Comparison of ENCODE assay signal across 8 cellular contexts in genomic region chr2:190382851-190383250, GRCh38. TPM values are rescaled to one million over a fixed set of nuclear protein-coding genes. Genes with fewer than 3 reads are reported as not detected.
A peak's percentile ranks its signal among the peaks of the same experiment; 100 is the strongest.
DNase-seq lines count a peak whose midpoint lies in the region; ATAC-seq and TF ChIP-seq lines count a peak whose summit lies in the region.

No MANE protein-coding gene starts in this region.

- 0 out of 2 replicates have a peak, but pooled peaks cover 3% of the 10 kb centered on the region for H3K9me3 Mint-ChIP-seq in WTC11

- intact Hi-C loops in left ventricle myocardium inferior (cut with micrococcal nuclease) = loop anchor here (5.0 kb wide), 1 partner anchor 129 kb away; no protein-coding TSS in a partner anchor

- peaks cover 20% of the 10 kb centered on the region for H3K4me1 ChIP-seq in BE2C
- H3K4me1 ChIP-seq in left ventricle myocardium inferior = peaks cover 7% of the 10 kb centered on the region

- CTCF ChIA-PET in WTC11 (lab: Charles Lee) = interaction anchor here (0.6 to 1.7 kb wide), 4 partner anchors 18 to 297 kb away, joined by 3 to 9 read pairs (median 6); no protein-coding TSS in a partner anchor

- no peak overlapping the region for H3K27ac Mint-ChIP-seq in WTC11

- POLR2A ChIA-PET in WTC11 (lab: Charles Lee) = no interaction called here

- H3K36me3 ChIP-seq in BE2C (no peaks in the 10 kb centered on the region), left ventricle myocardium inferior (no peaks in the 10 kb centered on the region)

- H3K27me3 ChIP-seq in BE2C (no peaks in the 10 kb centered on the region), left ventricle myocardium inferior (ENCODE audit: low read depth) (no peaks in the 10 kb centered on the region)

- no peaks in the 10 kb centered on the region for H3K27me3 Mint-ChIP-seq in WTC11 (ENCODE audit: low read depth)

- H3K9me3 ChIP-seq in BE2C (no peaks in the 10 kb centered on the region), left ventricle myocardium inferior (replicated peaks) (no peaks in the 10 kb centered on the region)

- no peak overlapping the region for H3K27ac ChIP-seq in left ventricle myocardium inferior (replicated peaks)

- H3K4me1 Mint-ChIP-seq in WTC11 = no peaks in the 10 kb centered on the region

- no peak for DNase-seq in BE2C
- peak; percentile 46 for DNase-seq in NCI-H1694 treated with DMSO at 0.1 percent for 48 hours (lab: John Stamatoyannopoulos, UW)
- DNase-seq in WTC11 (ENCODE audit: low spot score) = no peak
- no peak for DNase-seq in left ventricle myocardium inferior
- peak; percentile 12 for DNase-seq in smooth muscle cell of the brain vasculature (ENCODE audit: low read depth, low spot score)
- no peak for DNase-seq in T1000 (lab: John Stamatoyannopoulos, UW)

- H3K4me3 Mint-ChIP-seq in WTC11 = no peak overlapping the region

- ATAC-seq in HG02759 (IDR thresholded peaks at IDR 0.05; ENCODE audit: unreplicated experiment) = peak; percentile 73
- ATAC-seq in WTC11 = peak; percentile 71

- TF ChIP-seq CTCF in BE2C (IDR thresholded peaks at IDR 0.05; ENCODE audit: low read depth, low read length) (peak; percentile 63), GM12875 (IDR thresholded peaks at IDR 0.05; ENCODE audit: borderline replicate concordance, insufficient read depth, low read depth, low read length) (peak; percentile 55; the same call in 1 of the 2 replicates), WTC11 (IDR thresholded peaks at IDR 0.05) (no peak), left ventricle myocardium inferior (IDR thresholded peaks at IDR 0.05; ENCODE audit: borderline replicate concordance) (peak; percentile 71)

- H3K4me3 ChIP-seq in BE2C (ENCODE audit: low read depth, low read length) = no peak overlapping the region
- H3K4me3 ChIP-seq in GM12875 (ENCODE audit: low read depth, low read length) = no peak overlapping the region
- H3K4me3 ChIP-seq in left ventricle myocardium inferior = no peak overlapping the region

- no peaks in the 10 kb centered on the region for H3K36me3 Mint-ChIP-seq in WTC11

TF ChIP-seq in WTC11, 78 proteins besides CTCF, POLR2A, EP300 and RAD21:
- TF ChIP-seq SMAD3 (CRISPR knock-in tag; IDR thresholded peaks at IDR 0.05; ENCODE audit: borderline replicate concordance) (no peak), HMGXB4 (CRISPR knock-in tag; IDR thresholded peaks at IDR 0.05) (no peak), FOXP4 (CRISPR knock-in tag; IDR thresholded peaks at IDR 0.05) (no peak), FOXJ3 (CRISPR knock-in tag; IDR thresholded peaks at IDR 0.05; ENCODE audit: borderline replicate concordance) (no peak), ZNF263 (CRISPR knock-in tag; IDR thresholded peaks at IDR 0.05; ENCODE audit: low read depth) (no peak), KAT7 (CRISPR knock-in tag; IDR thresholded peaks at IDR 0.05; ENCODE audit: borderline replicate concordance) (no peak)
TF ChIP-seq in WTC11: peak in this region for 0.

RNA-seq across cellular contexts. Expression of gene MFSD6, which starts 25.3 kb away (rescaled TPM):
- polyA plus RNA-seq in BE2C (2012; ENCODE audit: insufficient read depth, insufficient read length, low read depth) = 43.8 TPM
- 4.1 to 4.8 TPM (median 4.7 TPM) in 3 replicates for total RNA-seq in WTC11 (2021)
- total RNA-seq in left ventricle myocardium inferior = 21.4 TPM

RNA-seq across cellular contexts. Expression of gene INPP1, which starts 39.5 kb away (rescaled TPM):
- polyA plus RNA-seq in BE2C (2012; ENCODE audit: insufficient read depth, insufficient read length, low read depth) = 24.0 TPM
- total RNA-seq in WTC11 (2021) (2.3 to 3.4 TPM (median 2.3 TPM) in 3 replicates), left ventricle myocardium inferior (15.0 TPM)

Comparison
In these comparisons a context has a peak if more than half of its experiments do, and no peak if none do; other contexts are left out.
1. DNase-seq: peak in NCI-H1694 treated with DMSO at 0.1 percent for 48 hours (single experiment) and smooth muscle cell of the brain vasculature (single experiment); none in BE2C (single experiment), WTC11 (single experiment), left ventricle myocardium inferior (single experiment) and T1000 (single experiment).